In the genomic region with DNA sequence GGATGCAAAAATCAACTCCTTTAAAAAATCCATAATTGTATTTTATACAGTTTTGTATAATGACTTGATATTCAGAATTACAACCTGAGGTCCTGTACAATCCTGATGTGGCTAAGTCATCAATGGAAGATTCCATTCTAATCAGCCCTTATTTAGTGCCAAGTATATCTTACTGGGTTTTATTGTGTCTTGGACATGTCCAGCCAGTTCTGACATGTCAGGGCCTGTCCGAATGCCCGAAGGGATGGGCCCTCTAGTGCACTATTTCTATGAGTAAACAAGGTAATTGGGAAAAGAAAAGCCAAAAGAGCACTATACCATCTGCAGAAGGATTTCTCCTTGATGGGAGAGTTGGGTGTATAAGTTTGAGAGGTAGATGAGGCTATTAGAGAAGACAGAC, we compare ENCODE assay signal across 16 cellular contexts.
"Had no signal": no experiment of that assay in that cellular context is flagged by ENCODE, and none has a peak within 500 bp of the region (broad histone marks: within the 10 kb centered on the region; RNA-seq: fewer than 3 reads in every experiment).

No MANE protein-coding gene starts in this region.

- DNase-seq: activated CD4-positive, alpha-beta T cell treated with anti-CD3 and anti-CD28 coated beads for 1 hour; activated CD4-positive, alpha-beta T cell treated with anti-CD3 and anti-CD28 coated beads, Interleukin-2, amount 50 U/mL, for 48 hours; activated naive CD4-positive, alpha-beta T cell treated with anti-CD3 and anti-CD28 coated beads for 36 hours; activated naive CD8-positive, alpha-beta T cell treated with anti-CD3 and anti-CD28 coated beads, Interleukin-2, amount 50 U/mL, for 24 hours; aorta; dorsolateral prefrontal cortex; hippocampal formation; left ventricle myocardium inferior; stimulated activated CD4-positive, alpha-beta T cell treated with anti-CD3 and anti-CD28 coated beads, Interleukin-2, amount 100 ng/mL, for 48 hours had no signal

- H3K36me3 ChIP-seq: cardiac muscle cell, left ventricle myocardium inferior, right atrium auricular region had no signal

- H3K27me3 Mint-ChIP-seq: activated naive CD8-positive, alpha-beta T cell treated with anti-CD3 and anti-CD28 coated beads, Interleukin-2, amount 50 U/mL, for 24 hours; memory B cell; progenitor cell of endocrine pancreas; stimulated activated memory B cell treated with anti-CD40 and anti-IgM and Interleukin-4, amounts not matched to agents 10 μg/mL and 1 μg/mL and 100 μg/mL, for 72 hours had no signal

- H3K4me1 ChIP-seq: left ventricle myocardium inferior, right atrium auricular region had no signal

- H3K36me3 Mint-ChIP-seq: stimulated activated memory B cell treated with anti-CD40 and anti-IgM and Interleukin-4, amounts not matched to agents 10 μg/mL and 1 μg/mL and 100 μg/mL, for 72 hours had no signal

- H3K4me3 Mint-ChIP-seq: activated naive CD4-positive, alpha-beta T cell treated with anti-CD3 and anti-CD28 coated beads for 36 hours; activated naive CD8-positive, alpha-beta T cell treated with anti-CD3 and anti-CD28 coated beads, Interleukin-2, amount 50 U/mL, for 24 hours; memory B cell; nephron; stimulated activated memory B cell treated with anti-CD40 and anti-IgM and Interleukin-4, amounts not matched to agents 10 μg/mL and 1 μg/mL and 100 μg/mL, for 72 hours had no signal

- H3K27ac Mint-ChIP-seq: activated naive CD4-positive, alpha-beta T cell treated with anti-CD3 and anti-CD28 coated beads for 36 hours; activated naive CD8-positive, alpha-beta T cell treated with anti-CD3 and anti-CD28 coated beads, Interleukin-2, amount 50 U/mL, for 24 hours; activated T-helper 2 cell treated with anti-CD3 and anti-CD28 coated beads, Interferon-gamma antibody, Interleukin-2, Interleukin-4, amounts not matched to agents 10 μg/mL and 5 μg/mL and 100 μg/mL, durations not matched to agents 14 hours and 24 hours and 36 hours; memory B cell; nephron; progenitor cell of endocrine pancreas; stimulated activated memory B cell treated with anti-CD40 and anti-IgM and Interleukin-4, amounts not matched to agents 10 μg/mL and 1 μg/mL and 100 μg/mL, for 72 hours had no signal

- H3K27ac ChIP-seq: cardiac muscle cell, dorsolateral prefrontal cortex, left ventricle myocardium inferior, right atrium auricular region had no signal

- H3K4me3 ChIP-seq: cardiac muscle cell, dorsolateral prefrontal cortex, left ventricle myocardium inferior, right atrium auricular region had no signal

- H3K27me3 ChIP-seq: cardiac muscle cell, dorsolateral prefrontal cortex, right atrium auricular region had no signal

- ATAC-seq: activated naive CD8-positive, alpha-beta T cell treated with anti-CD3 and anti-CD28 coated beads, Interleukin-2, amount 50 U/mL, for 24 hours; stimulated activated memory B cell treated with anti-CD40 and anti-IgM and Interleukin-4, amounts not matched to agents 10 μg/mL and 1 μg/mL and 100 μg/mL, for 72 hours had no signal

- H3K4me1 Mint-ChIP-seq: activated naive CD8-positive, alpha-beta T cell treated with anti-CD3 and anti-CD28 coated beads, Interleukin-2, amount 50 U/mL, for 24 hours; memory B cell; stimulated activated memory B cell treated with anti-CD40 and anti-IgM and Interleukin-4, amounts not matched to agents 10 μg/mL and 1 μg/mL and 100 μg/mL, for 72 hours had no signal
